Comparison of ENCODE assay signal across 9 cellular contexts in the genomic region with DNA sequence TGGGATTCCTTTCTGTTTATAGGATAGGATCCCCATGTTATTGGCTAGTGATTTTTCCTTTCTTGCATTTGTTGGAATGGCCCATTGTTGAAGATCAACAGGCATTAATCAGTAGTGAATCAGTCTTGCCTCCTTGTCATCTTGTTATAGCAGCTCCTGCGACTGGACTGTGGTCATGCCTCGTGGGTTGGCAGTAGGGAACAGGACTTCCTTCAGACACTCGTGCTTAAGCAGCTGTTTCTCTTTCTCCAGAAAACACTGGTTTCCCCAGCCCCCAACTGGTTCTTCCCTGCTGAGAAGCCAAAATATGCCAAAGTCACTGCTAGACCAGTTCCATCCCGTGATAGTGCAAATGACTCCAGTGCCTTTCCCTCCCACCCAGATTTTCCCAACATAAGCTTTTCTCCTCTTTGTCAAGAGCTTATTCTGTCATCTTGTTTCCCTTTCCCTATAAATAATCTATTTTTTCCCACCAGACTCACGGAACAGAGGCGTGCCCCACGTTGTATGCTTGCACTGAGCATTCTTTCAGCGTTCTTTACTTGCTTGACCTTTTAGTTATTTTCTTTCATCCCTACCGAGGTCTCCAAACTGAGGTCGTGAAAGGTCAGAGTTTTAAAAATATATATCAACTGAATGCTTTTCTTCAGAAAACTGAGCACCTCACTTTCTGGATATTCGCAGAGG.
A peak's percentile ranks its signal among the peaks of the same experiment; 100 is the strongest.
DNase-seq lines count a peak whose midpoint lies in the region; ATAC-seq, FAIRE-seq and TF ChIP-seq lines count a peak whose summit lies in the region.
"Had no signal": no experiment of that assay in that cellular context is flagged by ENCODE, and none has a peak within 500 bp of the region (broad histone marks: within the 10 kb centered on the region; RNA-seq: fewer than 3 reads in every experiment).

No MANE protein-coding gene starts in this region.

- H4K20me1 ChIP-seq in HepG2 (ENCODE audit: insufficient read depth, low read length): no peaks in the 10 kb centered on the region

- DNase-seq in HT1080 (ENCODE audit: low read depth): peak; percentile 67
- peak; percentile 82 for DNase-seq in choroid plexus epithelial cell (ENCODE audit: low read depth)
- peak; percentile 78 for DNase-seq in HepG2 (ENCODE audit: low spot score)
- peak; percentile 80 to 89 for DNase-seq in thyroid gland
- DNase-seq in NCI-H748 treated with DMSO at 0.1 percent for 48 hours (lab: John Stamatoyannopoulos, UW): no peak
- DNase-seq in NCI-H524 treated with DMSO at 0.1 percent for 48 hours (lab: John Stamatoyannopoulos, UW): no peak
- DNase-seq in SKM-1 treated with dmso at 0.1 percent for 144 hours (lab: John Stamatoyannopoulos, UW; ENCODE audit: unreplicated experiment): no peak
- DNase-seq: NK-92 treated with Interleukin-12 subunit alpha and Interleukin-12 subunit beta, amount 100 ng/mL, for 24 hours had no signal

- peak overlapping the region; percentile 73 for H3K4me2 ChIP-seq in HepG2 (ENCODE audit: low read depth, low read length)

- POLR2A ChIA-PET in HepG2 (lab: Yijun Ruan, JAX): interaction anchor here (0.9 to 1.6 kb wide), 5 partner anchors 8 to 86 kb away, joined by 3 to 14 read pairs (median 3); a partner anchor contains a TSS

- WGBS in HepG2 (ENCODE audit: low lambda C conversion rate): 12% methylated on average over 11 of the region's 11 CpGs
- WGBS in thyroid gland, 2 donors: 44 to 48% methylated on average over 11 of the region's 11 CpGs

- peak overlapping the region; percentile 82 for H3K27ac ChIP-seq in HepG2 (ENCODE audit: extremely low read length, insufficient read depth, low read length)
- H3K27ac ChIP-seq in thyroid gland: peak overlapping the region; percentile 67 to 98 (median 89)

- H3K9ac ChIP-seq in HepG2 (ENCODE audit: insufficient read depth, low read depth, low read length): peak overlapping the region; percentile 64

- H3K9me3 ChIP-seq in HepG2 (ENCODE audit: low read length) (no peaks in the 10 kb centered on the region), thyroid gland (no peaks in the 10 kb centered on the region)

- H3K4me3 ChIP-seq in choroid plexus epithelial cell (ENCODE audit: low read depth, low read length) (no peak overlapping the region), HepG2 (replicated peaks in 1 of 3; ENCODE audit: insufficient read depth in 1 of 3, low read depth in 2 of 3, low read length in 3 of 3) (peak overlapping the region in 2 of 3 experiments; percentile 0 to 44; a peak in 2 of 6 replicates), thyroid gland (replicated peaks in 1 of 3) (no peak overlapping the region)

- H2AFZ ChIP-seq in HepG2 (ENCODE audit: low read length): no peak overlapping the region

- peak; percentile 21 for FAIRE-seq in HepG2 (lab: Jason Lieb, UNC)

- CTCF ChIA-PET in HepG2 (lab: Yijun Ruan, JAX; ENCODE audit: low intra/inter-chr PET ratio, low total read pairs): no interaction called here

- BruUV-seq in HepG2 (replicated peaks; lab: Mats Ljungman, UMichigan): no TSS peak

- no peaks in the 10 kb centered on the region for H3K27me3 ChIP-seq in HepG2 (ENCODE audit: control insufficient read depth in 1 of 2, insufficient read depth in 2 of 2, low read length in 2 of 2)
- no peaks in the 10 kb centered on the region for H3K27me3 ChIP-seq in thyroid gland

- in situ Hi-C loops in HepG2 (cut with HindIII; ENCODE audit: extremely low pct_ligation_motif_present, low pct_unique_long_range_greater_than_20kb): loop anchor here (5.0 kb wide), 1 partner anchor 83 kb away; a partner anchor contains a TSS

- no peak for TF ChIP-seq POLR2A in HepG2 (IDR thresholded peaks at IDR 0.05; ENCODE audit: insufficient read depth in 1 of 2, low read depth in 2 of 2, low read length in 2 of 2)
- peak in 1 of 2 donors; percentile 43 for TF ChIP-seq POLR2A in thyroid gland (IDR thresholded peaks at IDR 0.05)

- peaks cover 100% of the 10 kb centered on the region for H3K4me1 ChIP-seq in HepG2 (ENCODE audit: insufficient read depth, low read length)
- peaks cover 38 to 55% of the 10 kb centered on the region in 2 donors for H3K4me1 ChIP-seq in thyroid gland

- TF ChIP-seq EP300 in HepG2 (IDR thresholded peaks at IDR 0.05; ENCODE audit: low read depth in 2 of 2, low read length in 2 of 2) (no peak), HepG2 (CRISPR knock-in tag; IDR thresholded peaks at IDR 0.05; ENCODE audit: borderline replicate concordance) (no peak)

- intact Hi-C loops in HepG2 (cut with micrococcal nuclease; ENCODE audit: unreplicated experiment) (loop anchor here (5.0 kb wide), 1 partner anchor 83 kb away; a partner anchor contains a TSS), thyroid gland (cut with DNase I) (no loop called here)

- ATAC-seq in HepG2 (peak; percentile 43), HG02642 (IDR thresholded peaks at IDR 0.05; ENCODE audit: poor library complexity, unreplicated experiment) (no peak)

- H3K79me2 ChIP-seq in HepG2 (ENCODE audit: insufficient read depth, low read length): peaks cover 78% of the 10 kb centered on the region

- TF ChIP-seq CTCF in choroid plexus epithelial cell (conservative IDR thresholded peaks at IDR 0.05; ENCODE audit: low read depth, low read length): no peak
- TF ChIP-seq CTCF in HepG2 (CRISPR knock-in tag; IDR thresholded peaks at IDR 0.05): no peak
- TF ChIP-seq CTCF in thyroid gland (IDR thresholded peaks at IDR 0.05): no peak

- no peak for TF ChIP-seq RAD21 in HepG2 (CRISPR knock-in tag; IDR thresholded peaks at IDR 0.05)

- no peaks in the 10 kb centered on the region for H3K36me3 ChIP-seq in HepG2 (replicated peaks in 1 of 2; ENCODE audit: control insufficient read depth in 1 of 2, insufficient read depth in 2 of 2, low read length in 2 of 2)
- no peaks in the 10 kb centered on the region for H3K36me3 ChIP-seq in thyroid gland

TF ChIP-seq in HepG2, 621 proteins besides CTCF, POLR2A, EP300 and RAD21 (continues in another document):
- TF ChIP-seq SMAD3 (CRISPR knock-in tag; IDR thresholded peaks at IDR 0.05) (no peak), KLF6 (CRISPR knock-in tag; IDR thresholded peaks at IDR 0.05) (no peak), ASH2L (IDR thresholded peaks at IDR 0.05; ENCODE audit: insufficient read length, low read depth, low read length) (peak; percentile 67), MTF1 (CRISPR knock-in tag; IDR thresholded peaks at IDR 0.05) (no peak), NCOA2 (CRISPR knock-in tag; IDR thresholded peaks at IDR 0.05) (peak; percentile 49), GATAD2A (CRISPR knock-in tag; IDR thresholded peaks at IDR 0.05) (peak; percentile 36; the same call in 1 of the 2 replicates), NR2F2 (IDR thresholded peaks at IDR 0.05; ENCODE audit: borderline replicate concordance, low read depth) (peak; percentile 88), TCF7 (IDR thresholded peaks at IDR 0.05; ENCODE audit: low read depth) (peak; percentile 62; the same call in 1 of the 2 replicates), HDAC2 (CRISPR knock-in tag; IDR thresholded peaks at IDR 0.05) (peak; percentile 34; the same call in 1 of the 2 replicates), SAP130 (CRISPR knock-in tag; IDR thresholded peaks at IDR 0.05; ENCODE audit: low read depth) (peak; percentile 49; the same call in 1 of the 2 replicates), ZNF891 (CRISPR knock-in tag; IDR thresholded peaks at IDR 0.05) (no peak), RARA (CRISPR knock-in tag; IDR thresholded peaks at IDR 0.05) (peak; percentile 70)
- TF ChIP-seq, protein P1, sequence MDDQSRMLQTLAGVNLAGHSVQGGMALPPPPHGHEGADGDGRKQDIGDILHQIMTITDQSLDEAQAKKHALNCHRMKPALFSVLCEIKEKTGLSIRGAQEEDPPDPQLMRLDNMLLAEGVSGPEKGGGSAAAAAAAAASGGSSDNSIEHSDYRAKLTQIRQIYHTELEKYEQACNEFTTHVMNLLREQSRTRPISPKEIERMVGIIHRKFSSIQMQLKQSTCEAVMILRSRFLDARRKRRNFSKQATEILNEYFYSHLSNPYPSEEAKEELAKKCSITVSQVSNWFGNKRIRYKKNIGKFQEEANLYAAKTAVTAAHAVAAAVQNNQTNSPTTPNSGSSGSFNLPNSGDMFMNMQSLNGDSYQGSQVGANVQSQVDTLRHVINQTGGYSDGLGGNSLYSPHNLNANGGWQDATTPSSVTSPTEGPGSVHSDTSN (CRISPR knock-in tag; IDR thresholded peaks at IDR 0.05; ENCODE audit: borderline replicate concordance): no peak
- TF ChIP-seq, protein P2, sequence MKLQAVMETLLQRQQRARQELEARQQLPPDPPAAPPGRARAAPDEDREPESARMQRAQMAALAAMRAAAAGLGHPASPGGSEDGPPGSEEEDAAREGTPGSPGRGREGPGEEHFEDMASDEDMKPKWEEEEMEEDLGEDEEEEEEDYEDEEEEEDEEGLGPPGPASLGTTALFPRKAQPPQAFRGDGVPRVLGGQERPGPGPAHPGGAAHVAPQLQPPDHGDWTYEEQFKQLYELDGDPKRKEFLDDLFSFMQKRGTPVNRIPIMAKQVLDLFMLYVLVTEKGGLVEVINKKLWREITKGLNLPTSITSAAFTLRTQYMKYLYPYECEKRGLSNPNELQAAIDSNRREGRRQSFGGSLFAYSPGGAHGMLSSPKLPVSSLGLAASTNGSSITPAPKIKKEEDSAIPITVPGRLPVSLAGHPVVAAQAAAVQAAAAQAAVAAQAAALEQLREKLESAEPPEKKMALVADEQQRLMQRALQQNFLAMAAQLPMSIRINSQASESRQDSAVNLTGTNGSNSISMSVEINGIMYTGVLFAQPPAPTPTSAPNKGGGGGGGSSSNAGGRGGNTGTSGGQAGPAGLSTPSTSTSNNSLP (IDR thresholded peaks at IDR 0.05; ENCODE audit: low read depth, low read length): 0 out of 2 replicates have a peak, but pooled peaks have one; percentile 3
- TF ChIP-seq, protein P3, sequence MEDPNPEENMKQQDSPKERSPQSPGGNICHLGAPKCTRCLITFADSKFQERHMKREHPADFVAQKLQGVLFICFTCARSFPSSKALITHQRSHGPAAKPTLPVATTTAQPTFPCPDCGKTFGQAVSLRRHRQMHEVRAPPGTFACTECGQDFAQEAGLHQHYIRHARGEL (CRISPR knock-in tag; IDR thresholded peaks at IDR 0.05): no peak
- TF ChIP-seq, protein P4, sequence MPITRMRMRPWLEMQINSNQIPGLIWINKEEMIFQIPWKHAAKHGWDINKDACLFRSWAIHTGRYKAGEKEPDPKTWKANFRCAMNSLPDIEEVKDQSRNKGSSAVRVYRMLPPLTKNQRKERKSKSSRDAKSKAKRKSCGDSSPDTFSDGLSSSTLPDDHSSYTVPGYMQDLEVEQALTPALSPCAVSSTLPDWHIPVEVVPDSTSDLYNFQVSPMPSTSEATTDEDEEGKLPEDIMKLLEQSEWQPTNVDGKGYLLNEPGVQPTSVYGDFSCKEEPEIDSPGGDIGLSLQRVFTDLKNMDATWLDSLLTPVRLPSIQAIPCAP (CRISPR knock-in tag; IDR thresholded peaks at IDR 0.05; ENCODE audit: low read depth): no peak

Comparison
In these comparisons a context has a peak if more than half of its experiments do, and no peak if none do; other contexts are left out.
1. DNase-seq: peak in HT1080 (single experiment), choroid plexus epithelial cell (single experiment), HepG2 (single experiment) and thyroid gland (2 of 2); none in NCI-H748 treated with DMSO at 0.1 percent for 48 hours (single experiment), NCI-H524 treated with DMSO at 0.1 percent for 48 hours (single experiment) and SKM-1 treated with dmso at 0.1 percent for 144 hours (single experiment).
2. H3K4me3 ChIP-seq: peak in HepG2 (2 of 3); none in choroid plexus epithelial cell (single experiment) and thyroid gland (0 of 3).